Comparison of ENCODE assay signal across 36 cellular contexts in genomic region chr11:92206441-92206840, GRCh38. TPM values are rescaled to one million over a fixed set of nuclear protein-coding genes. Genes with fewer than 3 reads are reported as not detected.
"Had no signal": no experiment of that assay in that cellular context is flagged by ENCODE, and none has a peak within 500 bp of the region (broad histone marks: within the 10 kb centered on the region; RNA-seq: fewer than 3 reads in every experiment).

No MANE protein-coding gene starts in this region.

- H3K36me3 ChIP-seq: adrenal gland, cardiac muscle cell had no signal

- H3K4me3 ChIP-seq: adrenal gland, body of pancreas, cardiac muscle cell had no signal

- H3K27ac ChIP-seq: adrenal gland, body of pancreas, cardiac muscle cell, VCaP had no signal

- ATAC-seq: activated CD8-positive, alpha-beta T cell treated with anti-CD3 and anti-CD28 coated beads for 36 hours; activated naive CD4-positive, alpha-beta T cell treated with anti-CD3 and anti-CD28 coated beads, Interleukin-2, amount 50 U/mL, for 72 hours; activated T-cell treated with anti-CD3 and anti-CD28 coated beads, Interleukin-2, amount 50 U/mL, for 4 hours; activated T-cell treated with anti-CD3 and anti-CD28 coated beads, Interleukin-2, amount 50 U/mL, for 72 hours; activated T-helper 17 cell treated with anti-CD3 and anti-CD28 coated beads, Interleukin-2, amount 50 U/mL, for 72 hours; body of pancreas had no signal

- H3K9me3 ChIP-seq: adrenal gland, body of pancreas had no signal

- FAIRE-seq: astrocyte, bronchial epithelial cell, TTC549 had no signal

- H3K4me1 ChIP-seq: adrenal gland had no signal

- H3K27me3 ChIP-seq: adrenal gland, body of pancreas, cardiac muscle cell had no signal

- DNase-seq: activated B cell treated with CpG ODN at 0.5 μM for 24 hours; activated CD4-positive, alpha-beta memory T cell treated with anti-CD3 and anti-CD28 coated beads for 36 hours; activated CD4-positive, alpha-beta T cell treated with anti-CD3 and anti-CD28 coated beads for 4 hours; activated CD4-positive, alpha-beta T cell treated with anti-CD3 and anti-CD28 coated beads, Interleukin-2, amount 10 ng/mL, durations not matched to agents 24 days and 14 days; activated CD4-positive, alpha-beta T cell treated with anti-CD3 and anti-CD28 coated beads, Interleukin-2, amount 50 U/mL, for 1 hour; activated CD4-positive, alpha-beta T cell treated with anti-CD3 and anti-CD28 coated beads, Interleukin-2, amount 50 U/mL, for 4 hours; activated CD4-positive, CD25-positive, alpha-beta regulatory T cell treated with anti-CD3 and anti-CD28 coated beads, Interleukin-2, amount 50 U/mL, for 72 hours; activated CD8-positive, alpha-beta memory T cell treated with anti-CD3 and anti-CD28 coated beads, Interleukin-2, amount 50 U/mL, for 4 hours; activated CD8-positive, alpha-beta T cell treated with anti-CD3 and anti-CD28 coated beads for 36 hours; activated effector memory CD4-positive, alpha-beta T cell treated with anti-CD3 and anti-CD28 coated beads, Interleukin-2, amount 50 U/mL, for 16 hours; activated gamma-delta T cell treated with Interleukin-2 at 50 U/mL for 16 hours; activated naive CD4-positive, alpha-beta T cell; activated naive CD4-positive, alpha-beta T cell treated with anti-CD3 and anti-CD28 coated beads for 36 hours; activated naive CD4-positive, alpha-beta T cell treated with anti-CD3 and anti-CD28 coated beads, Interleukin-2, amount 50 U/mL, for 16 hours; activated naive CD8-positive, alpha-beta T cell treated with anti-CD3 and anti-CD28 coated beads for 36 hours; activated T-cell treated with anti-CD3 and anti-CD28 coated beads for 4 hours; activated T-cell treated with anti-CD3 and anti-CD28 coated beads, Interleukin-2, amount 50 U/mL, for 1 hour; activated T-cell treated with anti-CD3 and anti-CD28 coated beads, Interleukin-2, amount 50 U/mL, for 4 hours; activated T-cell treated with anti-CD3 and anti-CD28 coated beads, Interleukin-2, amount 50 U/mL, for 72 hours; adrenal gland; amniotic stem cell; aorta; body of pancreas; caudate nucleus; cerebellar nuclear complex; T-helper 2 cell; T-helper 9 cell had no signal

RNA-seq across cellular contexts. Expression of gene FAT3, which starts 18.2 kb away (rescaled TPM):
- total RNA-seq: activated B cell treated with CpG ODN at 0.5 μM for 24 hours; activated CD4-positive, alpha-beta memory T cell treated with anti-CD3 and anti-CD28 coated beads for 36 hours; activated CD4-positive, alpha-beta T cell treated with anti-CD3 and anti-CD28 coated beads, Interleukin-2, amount 10 ng/mL, durations not matched to agents 24 days and 14 days; activated CD8-positive, alpha-beta memory T cell treated with anti-CD3 and anti-CD28 coated beads for 36 hours; activated CD8-positive, alpha-beta T cell treated with anti-CD3 and anti-CD28 coated beads for 36 hours; activated naive CD4-positive, alpha-beta T cell treated with anti-CD3 and anti-CD28 coated beads for 36 hours; activated naive CD4-positive, alpha-beta T cell treated with anti-CD3 and anti-CD28 coated beads, Interleukin-2, amount 50 U/mL, for 72 hours; activated naive CD8-positive, alpha-beta T cell treated with anti-CD3 and anti-CD28 coated beads for 36 hours; activated T-cell treated with anti-CD3 and anti-CD28 coated beads, Interleukin-2, amount 50 U/mL, for 72 hours; activated T-helper 1 cell treated with anti-CD3 and anti-CD28 coated beads, Interleukin-12 subunit alpha, Interleukin-12 subunit beta, Interleukin-2, Interleukin-4 antibody, amounts not matched to agents 30 ng/mL and 10 ng/mL and 1 ng/mL, durations not matched to agents 14 hours and 24 hours and 36 hours; activated T-helper 17 cell treated with anti-CD3 and anti-CD28 coated beads, Interleukin-2, amount 50 U/mL, for 72 hours had no signal
